In genomic region chr15:79311901-79312553, GRCh38 we compare ENCODE assay signal across 8 cellular contexts. TPM values are rescaled to one million over a fixed set of nuclear protein-coding genes. Genes with fewer than 3 reads are reported as not detected.
DNase-seq lines count a peak whose midpoint lies in the region; TF ChIP-seq lines count a peak whose summit lies in the region.

No MANE protein-coding gene starts in this region.

- H3K36me3 Mint-ChIP-seq in IgD-negative memory B cell = peaks cover 14% of the 10 kb centered on the region

- peaks cover 33% of the 10 kb centered on the region for H3K36me3 ChIP-seq in BE2C
- H3K36me3 ChIP-seq in mucosa of rectum (ENCODE audit: control insufficient read depth in 2 of 2, insufficient read depth in 2 of 2, low read length in 2 of 2) = peaks cover 22 to 33% of the 10 kb centered on the region in 2 donors

- peak overlapping the region; percentile 86 to 94 (median 91) for H3K4me3 Mint-ChIP-seq in IgD-negative memory B cell

- H3K9me3 ChIP-seq in BE2C = no peaks in the 10 kb centered on the region
- no peaks in the 10 kb centered on the region for H3K9me3 ChIP-seq in mucosa of rectum (ENCODE audit: control insufficient read depth in 2 of 2, low read length in 2 of 2)

- H3K27ac ChIP-seq in mucosa of rectum (ENCODE audit: low read depth in 2 of 2, low read length in 2 of 2) = no peak overlapping the region

- H3K4me3 ChIP-seq in BE2C (ENCODE audit: low read depth, low read length) (peak overlapping the region; percentile 97), mucosa of rectum (ENCODE audit: low read length in 2 of 2) (peak overlapping the region; percentile 80 to 89)

- H3K4me1 ChIP-seq in BE2C (no peaks in the 10 kb centered on the region), mucosa of rectum (ENCODE audit: control insufficient read depth in 2 of 2, insufficient read depth in 2 of 2, low read length in 2 of 2) (peaks cover 5 to 16% of the 10 kb centered on the region in 2 donors)

- in situ Hi-C loops in T47D (cut with HindIII; ENCODE audit: low pct_unique_long_range_greater_than_20kb, low sequenced_read_pairs) = no loop called here

- peak overlapping the region; percentile 75 to 79 for H3K9ac ChIP-seq in mucosa of rectum (ENCODE audit: low read depth in 1 of 2, low read length in 2 of 2)

- H3K27ac Mint-ChIP-seq in IgD-negative memory B cell = no peak overlapping the region

- DNase-seq in BE2C = no peak
- DNase-seq in T47D (ENCODE audit: low read depth in 1 of 2, low spot score in 1 of 2) = peak; percentile 33 to 83
- no peak for DNase-seq in GM10266 (ENCODE audit: extremely low spot score)
- no peak for DNase-seq in AML-193 (lab: John Stamatoyannopoulos, UW)
- no peak for DNase-seq in NK-92 treated with Interleukin-12 subunit alpha and Interleukin-12 subunit beta, amount 100 ng/mL, for 24 hours (lab: John Stamatoyannopoulos, UW)
- no peak for DNase-seq in anterior cingulate cortex (lab: John Stamatoyannopoulos, UW)

- TF ChIP-seq CTCF in BE2C (IDR thresholded peaks at IDR 0.05; ENCODE audit: low read depth, low read length) = no peak
- no peak for TF ChIP-seq CTCF in GM10266 (IDR thresholded peaks at IDR 0.05; ENCODE audit: control insufficient read depth, insufficient read depth, low read depth, missing control alignments)

- peaks cover 18% of the 10 kb centered on the region for H3K27me3 ChIP-seq in BE2C
- peaks cover 0 to 2% of the 10 kb centered on the region in 2 donors for H3K27me3 ChIP-seq in mucosa of rectum (ENCODE audit: control insufficient read depth in 2 of 2, insufficient read depth in 2 of 2, low read length in 2 of 2)

- no peaks in the 10 kb centered on the region for H3K27me3 Mint-ChIP-seq in IgD-negative memory B cell

- H3K9me3 Mint-ChIP-seq in IgD-negative memory B cell = no peaks in the 10 kb centered on the region

- peaks cover 21 to 30% (median 25%) of the 10 kb centered on the region in 3 donors for H3K4me1 Mint-ChIP-seq in IgD-negative memory B cell

RNA-seq across cellular contexts. Expression of gene TMED3, which starts 1.1 kb away (rescaled TPM):
- polyA plus RNA-seq in BE2C (2012; ENCODE audit: insufficient read depth, insufficient read length, low read depth) = 181 TPM
- polyA plus RNA-seq in IgD-negative memory B cell = 70.8 TPM

RNA-seq across cellular contexts. Expression of gene ANKRD34C, which starts 29.5 kb away (rescaled TPM):
- not detected for polyA plus RNA-seq in BE2C (2012; ENCODE audit: insufficient read depth, insufficient read length, low read depth)
- polyA plus RNA-seq in IgD-negative memory B cell = not detected

Comparison
In these comparisons a context has a peak if more than half of its experiments do, and no peak if none do; other contexts are left out.
1. DNase-seq: peak in T47D (2 of 2); none in BE2C (single experiment), GM10266 (single experiment), AML-193 (0 of 2), NK-92 treated with Interleukin-12 subunit alpha and Interleukin-12 subunit beta, amount 100 ng/mL, for 24 hours (single experiment) and anterior cingulate cortex (0 of 58).